Comparison of ENCODE assay signal across 1 cellular context in genomic region chr18:33870059-33870458, GRCh38.
TF ChIP-seq lines count a peak whose summit lies in the region.

No MANE protein-coding gene starts in this region.

TF ChIP-seq in SK-N-SH treated with all-trans-retinoic acid at 6 μM for 48 hours, 23 proteins besides CTCF, POLR2A, EP300 and RAD21 (continued from another document):
- peak; percentile 98 for TF ChIP-seq CREB5 (CRISPR knock-in tag; IDR thresholded peaks at IDR 0.05; ENCODE audit: low read depth)
- no peak for TF ChIP-seq RARB (CRISPR knock-in tag; IDR thresholded peaks at IDR 0.05)
- TF ChIP-seq ZNF70 (CRISPR knock-in tag; IDR thresholded peaks at IDR 0.05) = no peak
- peak; percentile 52; the same call in 1 of the 2 replicates for TF ChIP-seq CSRNP3 (CRISPR knock-in tag; IDR thresholded peaks at IDR 0.05)
- TF ChIP-seq ESRRG (CRISPR knock-in tag; IDR thresholded peaks at IDR 0.05) = no peak
- TF ChIP-seq TCF4 (CRISPR knock-in tag; IDR thresholded peaks at IDR 0.05; ENCODE audit: borderline replicate concordance) = peak; percentile 25; the same call in 1 of the 2 replicates
- TF ChIP-seq PATZ1 (CRISPR knock-in tag; IDR thresholded peaks at IDR 0.05; ENCODE audit: borderline replicate concordance) = 0 out of 2 replicates have a peak, but pooled peaks have one; percentile 27
- 0 out of 2 replicates have a peak, but pooled peaks have one; percentile 52 for TF ChIP-seq SNAI2 (CRISPR knock-in tag; IDR thresholded peaks at IDR 0.05)
- TF ChIP-seq PPARA (CRISPR knock-in tag; IDR thresholded peaks at IDR 0.05; ENCODE audit: borderline replicate concordance) = no peak
- no peak for TF ChIP-seq ZC3H10 (CRISPR knock-in tag; IDR thresholded peaks at IDR 0.05)
- no peak for TF ChIP-seq POU6F1 (CRISPR knock-in tag; IDR thresholded peaks at IDR 0.05; ENCODE audit: borderline replicate concordance, low read depth)
- TF ChIP-seq TOX (CRISPR knock-in tag; IDR thresholded peaks at IDR 0.05; ENCODE audit: borderline replicate concordance) = no peak
- TF ChIP-seq ZNF565 (CRISPR knock-in tag; conservative IDR thresholded peaks at IDR 0.05; ENCODE audit: low read depth) = no peak
- TF ChIP-seq BACH2 (CRISPR knock-in tag; IDR thresholded peaks at IDR 0.05; ENCODE audit: borderline replicate concordance) = no peak
- no peak for TF ChIP-seq OSR1 (CRISPR knock-in tag; IDR thresholded peaks at IDR 0.05)
